Comparison of ENCODE assay signal across 8 cellular contexts in the genomic region with DNA sequence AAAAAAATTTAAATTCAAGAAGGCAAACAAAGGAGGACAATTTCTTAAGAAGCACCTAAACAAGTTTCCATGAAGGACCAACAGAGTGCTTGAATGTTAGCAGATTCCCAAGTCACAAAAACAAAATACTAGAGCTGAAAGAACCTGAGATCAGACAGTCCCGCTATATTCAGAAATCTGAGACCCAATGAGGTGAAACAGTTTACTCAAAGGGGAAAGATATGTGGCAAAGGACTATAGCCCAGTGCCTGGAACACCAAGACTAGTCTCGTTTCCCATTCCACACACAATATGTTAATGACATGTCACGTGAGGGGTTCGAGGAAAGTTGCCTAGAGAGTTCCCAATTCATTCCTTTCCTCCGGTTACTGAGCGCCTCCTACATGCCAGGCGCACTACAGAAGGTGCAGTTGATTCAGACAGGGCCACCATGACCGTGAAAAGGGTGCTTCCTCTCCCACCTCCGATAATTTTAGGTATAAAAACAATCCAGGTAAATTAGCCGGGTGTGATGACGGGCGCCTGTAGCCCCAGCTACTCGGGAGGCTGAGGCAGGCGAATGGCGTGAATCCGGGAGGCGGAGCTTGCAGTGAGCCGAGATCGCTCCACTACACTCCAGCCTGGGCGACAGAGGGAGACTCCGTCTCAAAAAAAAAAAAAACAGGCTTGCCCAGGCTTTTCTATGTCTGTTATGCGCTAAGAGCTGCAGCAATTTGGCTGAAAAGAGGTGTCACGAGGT. TPM values are rescaled to one million over a fixed set of nuclear protein-coding genes. Genes with fewer than 3 reads are reported as not detected.
DNase-seq lines count a peak whose midpoint lies in the region; ATAC-seq and TF ChIP-seq lines count a peak whose summit lies in the region.

No MANE protein-coding gene starts in this region.

- peak; percentile 80 for ATAC-seq in Right ventricle myocardium superior (ENCODE audit: poor library complexity)

- no peak for TF ChIP-seq CTCF in ovary (IDR thresholded peaks at IDR 0.05)

- 1% methylated on average over 23 of the region's 23 CpGs for WGBS in ovary, 3 donors

- no peaks in the 10 kb centered on the region for H3K4me1 ChIP-seq in ovary (ENCODE audit: insufficient read depth)

- no peaks in the 10 kb centered on the region for H3K9me3 ChIP-seq in ovary

- H3K27me3 ChIP-seq in ovary, result no peaks in the 10 kb centered on the region

- intact Hi-C loops in Right ventricle myocardium superior (cut with DNase I) (no loop called here), ovary (cut with DNase I) (no loop called here)

- no peaks in the 10 kb centered on the region for H3K36me3 Mint-ChIP-seq in activated naive CD4-positive, alpha-beta T cell treated with anti-CD3 and anti-CD28 coated beads, Interleukin-2, amount 50 U/mL, for 24 hours

- peak overlapping the region; percentile 69 to 75 for H3K27ac ChIP-seq in ovary

- peaks cover 35% of the 10 kb centered on the region for H3K4me1 Mint-ChIP-seq in activated naive CD4-positive, alpha-beta T cell treated with anti-CD3 and anti-CD28 coated beads, Interleukin-2, amount 50 U/mL, for 24 hours

- peak; percentile 85 for DNase-seq in G401 (ENCODE audit: low spot score)
- DNase-seq in HCEC 1CT, result peak; percentile 74
- peak; percentile 71 for DNase-seq in LoVo (ENCODE audit: low spot score)
- peak; percentile 72 for DNase-seq in SK-N-DZ (ENCODE audit: low spot score)
- peak; percentile 61 for DNase-seq in Right ventricle myocardium superior
- peak; percentile 32 to 51 (median 46) for DNase-seq in ovary
- peak; percentile 56 for DNase-seq in ureter (ENCODE audit: low spot score)

- no peak for TF ChIP-seq POLR2A in ovary (IDR thresholded peaks at IDR 0.05)

- peak overlapping the region; percentile 85 for H3K4me3 ChIP-seq in ovary

- peak overlapping the region; percentile 96 for H3K27ac Mint-ChIP-seq in activated naive CD4-positive, alpha-beta T cell treated with anti-CD3 and anti-CD28 coated beads, Interleukin-2, amount 50 U/mL, for 24 hours

- no peak for TF ChIP-seq EP300 in ovary (IDR thresholded peaks at IDR 0.05)

- H3K36me3 ChIP-seq in ovary, result no peaks in the 10 kb centered on the region

- no peaks in the 10 kb centered on the region for H3K9me3 Mint-ChIP-seq in activated naive CD4-positive, alpha-beta T cell treated with anti-CD3 and anti-CD28 coated beads, Interleukin-2, amount 50 U/mL, for 24 hours

- H3K4me3 Mint-ChIP-seq in activated naive CD4-positive, alpha-beta T cell treated with anti-CD3 and anti-CD28 coated beads, Interleukin-2, amount 50 U/mL, for 24 hours, result peak overlapping the region; percentile 97

- in situ Hi-C loops in G401 (cut with HindIII; ENCODE audit: low sequenced_read_pairs), result no loop called here

- no peaks in the 10 kb centered on the region for H3K27me3 Mint-ChIP-seq in activated naive CD4-positive, alpha-beta T cell treated with anti-CD3 and anti-CD28 coated beads, Interleukin-2, amount 50 U/mL, for 24 hours

RNA-seq across cellular contexts. Expression of gene SRBD1, which starts 0.6 kb away (rescaled TPM):
- 5.6 and 16.5 TPM in 2 replicates for total RNA-seq in G401 (2014; rRNA removed; shearing (Covaris generic))
- polyA plus RNA-seq in SK-N-DZ (2014; cell fraction: cytosol; rRNA removed), result 12.6 and 13.0 TPM in 2 replicates
- polyA plus RNA-seq in SK-N-DZ (2014; cell fraction: nucleus; rRNA removed), result 7.3 and 7.9 TPM in 2 replicates
- total RNA-seq in Right ventricle myocardium superior (6.6 TPM), ovary (10 to 100 TPM; 13.1 to 34.8 (median 16.7) TPM), ureter (30.3 TPM)
- 1 to 10 TPM; 4.8 to 7.7 TPM for polyA plus RNA-seq in ovary

RNA-seq across cellular contexts. Expression of gene PRKCE, which starts 41.0 kb away (rescaled TPM):
- 3.9 TPM in 2 replicates for total RNA-seq in G401 (2014; rRNA removed; shearing (Covaris generic))
- 7.0 and 8.8 TPM in 2 replicates for polyA plus RNA-seq in SK-N-DZ (2014; cell fraction: cytosol; rRNA removed)
- 5.8 and 9.9 TPM in 2 replicates for polyA plus RNA-seq in SK-N-DZ (2014; cell fraction: nucleus; rRNA removed)
- total RNA-seq in Right ventricle myocardium superior (12.5 TPM), ovary (10 to 100 TPM; 12.3 to 22.8 (median 15.7) TPM), ureter (54.3 TPM)
- 1 to 10 TPM; 3.1 to 4.8 TPM for polyA plus RNA-seq in ovary

Comparison
In these comparisons a context has a peak if more than half of its experiments do, and no peak if none do; other contexts are left out.
1. Peak in every context shown above with its lines: DNase-seq, ATAC-seq, H3K4me3 ChIP-seq and H3K27ac ChIP-seq.